Comparison of ENCODE assay signal across 1 cellular context in the genomic region with DNA sequence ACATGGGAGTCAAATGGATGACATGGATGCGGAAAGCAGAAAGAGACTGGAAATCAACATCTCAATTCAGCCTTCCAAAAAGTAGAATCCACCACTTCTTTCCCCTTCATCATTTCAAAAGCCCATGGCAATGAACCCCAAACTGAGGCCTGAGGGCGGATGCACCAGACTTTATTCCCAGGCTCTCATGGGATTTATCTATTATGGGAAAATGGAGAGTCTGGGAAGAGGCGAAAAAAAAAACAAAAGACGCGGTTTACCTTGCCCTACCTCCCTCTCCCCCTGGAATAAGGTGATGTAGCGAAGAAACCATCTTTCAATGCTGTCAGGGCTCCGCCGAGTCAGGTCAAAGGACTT.
A peak's percentile ranks its signal among the peaks of the same experiment; 100 is the strongest.
TF ChIP-seq lines count a peak whose summit lies in the region.

No MANE protein-coding gene starts in this region.

TF ChIP-seq in HepG2, 621 proteins besides CTCF, POLR2A, EP300 and RAD21 (continued from another document):
- TF ChIP-seq, protein P1, sequence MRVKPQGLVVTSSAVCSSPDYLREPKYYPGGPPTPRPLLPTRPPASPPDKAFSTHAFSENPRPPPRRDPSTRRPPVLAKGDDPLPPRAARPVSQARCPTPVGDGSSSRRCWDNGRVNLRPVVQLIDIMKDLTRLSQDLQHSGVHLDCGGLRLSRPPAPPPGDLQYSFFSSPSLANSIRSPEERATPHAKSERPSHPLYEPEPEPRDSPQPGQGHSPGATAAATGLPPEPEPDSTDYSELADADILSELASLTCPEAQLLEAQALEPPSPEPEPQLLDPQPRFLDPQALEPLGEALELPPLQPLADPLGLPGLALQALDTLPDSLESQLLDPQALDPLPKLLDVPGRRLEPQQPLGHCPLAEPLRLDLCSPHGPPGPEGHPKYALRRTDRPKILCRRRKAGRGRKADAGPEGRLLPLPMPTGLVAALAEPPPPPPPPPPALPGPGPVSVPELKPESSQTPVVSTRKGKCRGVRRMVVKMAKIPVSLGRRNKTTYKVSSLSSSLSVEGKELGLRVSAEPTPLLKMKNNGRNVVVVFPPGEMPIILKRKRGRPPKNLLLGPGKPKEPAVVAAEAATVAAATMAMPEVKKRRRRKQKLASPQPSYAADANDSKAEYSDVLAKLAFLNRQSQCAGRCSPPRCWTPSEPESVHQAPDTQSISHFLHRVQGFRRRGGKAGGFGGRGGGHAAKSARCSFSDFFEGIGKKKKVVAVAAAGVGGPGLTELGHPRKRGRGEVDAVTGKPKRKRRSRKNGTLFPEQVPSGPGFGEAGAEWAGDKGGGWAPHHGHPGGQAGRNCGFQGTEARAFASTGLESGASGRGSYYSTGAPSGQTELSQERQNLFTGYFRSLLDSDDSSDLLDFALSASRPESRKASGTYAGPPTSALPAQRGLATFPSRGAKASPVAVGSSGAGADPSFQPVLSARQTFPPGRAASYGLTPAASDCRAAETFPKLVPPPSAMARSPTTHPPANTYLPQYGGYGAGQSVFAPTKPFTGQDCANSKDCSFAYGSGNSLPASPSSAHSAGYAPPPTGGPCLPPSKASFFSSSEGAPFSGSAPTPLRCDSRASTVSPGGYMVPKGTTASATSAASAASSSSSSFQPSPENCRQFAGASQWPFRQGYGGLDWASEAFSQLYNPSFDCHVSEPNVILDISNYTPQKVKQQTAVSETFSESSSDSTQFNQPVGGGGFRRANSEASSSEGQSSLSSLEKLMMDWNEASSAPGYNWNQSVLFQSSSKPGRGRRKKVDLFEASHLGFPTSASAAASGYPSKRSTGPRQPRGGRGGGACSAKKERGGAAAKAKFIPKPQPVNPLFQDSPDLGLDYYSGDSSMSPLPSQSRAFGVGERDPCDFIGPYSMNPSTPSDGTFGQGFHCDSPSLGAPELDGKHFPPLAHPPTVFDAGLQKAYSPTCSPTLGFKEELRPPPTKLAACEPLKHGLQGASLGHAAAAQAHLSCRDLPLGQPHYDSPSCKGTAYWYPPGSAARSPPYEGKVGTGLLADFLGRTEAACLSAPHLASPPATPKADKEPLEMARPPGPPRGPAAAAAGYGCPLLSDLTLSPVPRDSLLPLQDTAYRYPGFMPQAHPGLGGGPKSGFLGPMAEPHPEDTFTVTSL (CRISPR knock-in tag; IDR thresholded peaks at IDR 0.05; ENCODE audit: borderline replicate concordance) = peak; percentile 22; the same call in 1 of the 2 replicates
- TF ChIP-seq HNF4G (IDR thresholded peaks at IDR 0.05; ENCODE audit: borderline replicate concordance, low read depth, low read length) (no peak), HNF4G (CRISPR knock-in tag; IDR thresholded peaks at IDR 0.05; ENCODE audit: borderline replicate concordance, low read depth) (no peak), SETDB1 (CRISPR knock-in tag; IDR thresholded peaks at IDR 0.05; ENCODE audit: borderline replicate concordance) (no peak)
